In the genomic region with DNA sequence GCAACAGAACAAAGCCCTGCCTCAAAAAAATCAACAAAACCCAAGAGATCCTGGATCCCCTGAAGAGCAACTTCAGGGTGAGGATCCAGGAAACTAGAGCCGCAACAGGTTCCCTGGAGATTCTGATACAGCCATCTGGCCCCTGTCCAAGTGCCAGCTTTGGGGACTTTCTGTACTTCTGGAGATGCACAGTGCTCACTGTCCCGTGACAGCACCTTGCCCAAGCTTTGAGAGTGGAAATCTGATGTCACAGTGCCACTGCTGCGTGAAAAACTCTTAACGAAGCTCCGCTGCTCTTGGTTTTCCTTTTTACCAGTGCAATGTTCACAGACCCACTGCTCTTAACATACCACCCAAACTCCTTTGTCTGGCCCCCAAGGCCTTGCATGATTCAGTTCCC, we compare ENCODE assay signal across 13 cellular contexts. TPM values are rescaled to one million over a fixed set of nuclear protein-coding genes. Genes with fewer than 3 reads are reported as not detected.
A peak's percentile ranks its signal among the peaks of the same experiment; 100 is the strongest.
DNase-seq lines count a peak whose midpoint lies in the region; ATAC-seq and TF ChIP-seq lines count a peak whose summit lies in the region.
"Had no signal": no experiment of that assay in that cellular context is flagged by ENCODE, and none has a peak within 500 bp of the region (broad histone marks: within the 10 kb centered on the region; RNA-seq: fewer than 3 reads in every experiment).

No MANE protein-coding gene starts in this region.

- POLR2A ChIA-PET in activated B cell treated with CpG ODN at 0.5 μM for 24 hours (lab: Charles Lee): interaction anchor here (0.6 to 2.2 kb wide), 5 partner anchors 9 to 211 kb away, joined by 4 to 9 read pairs (median 4); a partner anchor contains a TSS

- peak overlapping the region; percentile 96 for H3K27ac Mint-ChIP-seq in activated naive CD4-positive, alpha-beta T cell treated with anti-CD3 and anti-CD28 coated beads, Interleukin-2, amount 50 U/mL, for 24 hours
- H3K27ac Mint-ChIP-seq in activated B cell treated with CpG ODN at 0.5 μM for 24 hours (peak overlapping the region; percentile 90), type B pancreatic cell (peak overlapping the region; percentile 70)

- peak overlapping the region; percentile 67 for H3K4me3 Mint-ChIP-seq in activated naive CD4-positive, alpha-beta T cell treated with anti-CD3 and anti-CD28 coated beads, Interleukin-2, amount 50 U/mL, for 24 hours
- H3K4me3 Mint-ChIP-seq in activated B cell treated with CpG ODN at 0.5 μM for 24 hours: peak overlapping the region; percentile 63
- H3K4me3 Mint-ChIP-seq in type B pancreatic cell: no peak overlapping the region

- intact Hi-C loops in activated B cell treated with CpG ODN at 0.5 μM for 24 hours (cut with micrococcal nuclease): no loop called here

- no peaks in the 10 kb centered on the region for H3K27me3 Mint-ChIP-seq in activated naive CD4-positive, alpha-beta T cell treated with anti-CD3 and anti-CD28 coated beads, Interleukin-2, amount 50 U/mL, for 24 hours
- H3K27me3 Mint-ChIP-seq in activated B cell treated with CpG ODN at 0.5 μM for 24 hours: no peaks in the 10 kb centered on the region
- H3K27me3 Mint-ChIP-seq in type B pancreatic cell: no peaks in the 10 kb centered on the region

- TF ChIP-seq CTCF in activated B cell treated with CpG ODN at 0.5 μM for 24 hours (IDR thresholded peaks at IDR 0.05) (no peak), type B pancreatic cell (conservative IDR thresholded peaks at IDR 0.05) (no peak)

- H3K4me1 Mint-ChIP-seq in activated naive CD4-positive, alpha-beta T cell treated with anti-CD3 and anti-CD28 coated beads, Interleukin-2, amount 50 U/mL, for 24 hours: peaks cover 26% of the 10 kb centered on the region
- H3K4me1 Mint-ChIP-seq in activated B cell treated with CpG ODN at 0.5 μM for 24 hours (peaks cover 20% of the 10 kb centered on the region), type B pancreatic cell (ENCODE audit: unreplicated experiment) (no peaks in the 10 kb centered on the region)

- ATAC-seq in activated B cell treated with CpG ODN at 0.5 μM for 24 hours (ENCODE audit: low read depth) (peak; percentile 82), GM21576 (IDR thresholded peaks at IDR 0.05; ENCODE audit: unreplicated experiment) (no peak)
- ATAC-seq: foreskin keratinocyte, HCT116 had no signal

- H3K9me3 Mint-ChIP-seq in activated naive CD4-positive, alpha-beta T cell treated with anti-CD3 and anti-CD28 coated beads, Interleukin-2, amount 50 U/mL, for 24 hours: no peaks in the 10 kb centered on the region
- H3K9me3 Mint-ChIP-seq in activated B cell treated with CpG ODN at 0.5 μM for 24 hours (no peaks in the 10 kb centered on the region), type B pancreatic cell (no peaks in the 10 kb centered on the region)

- CTCF ChIA-PET in activated B cell treated with CpG ODN at 0.5 μM for 24 hours (lab: Charles Lee): interaction anchor here (0.7 to 2.3 kb wide), 3 partner anchors 9 to 210 kb away, joined by 3 to 11 read pairs (median 5); a partner anchor contains a TSS

- H3K36me3 Mint-ChIP-seq in activated naive CD4-positive, alpha-beta T cell treated with anti-CD3 and anti-CD28 coated beads, Interleukin-2, amount 50 U/mL, for 24 hours: peaks cover 10% of the 10 kb centered on the region
- H3K36me3 Mint-ChIP-seq in activated B cell treated with CpG ODN at 0.5 μM for 24 hours (ENCODE audit: low read depth) (peaks cover 83% of the 10 kb centered on the region), type B pancreatic cell (peaks cover 20% of the 10 kb centered on the region)

- DNase-seq in activated naive CD4-positive, alpha-beta T cell treated with Interleukin-2 at 50 U/mL for 16 hours: no peak
- DNase-seq in activated B cell treated with CpG ODN at 0.5 μM for 24 hours (no peak), kidney tubule cell (ENCODE audit: low spot score) (peak; percentile 39), type B pancreatic cell (ENCODE audit: extremely low spot score, unreplicated experiment) (no peak), NCI-H2227 treated with DMSO at 0.1 percent for 48 hours (lab: John Stamatoyannopoulos, UW) (no peak)
- no peak for DNase-seq in effector CD4-positive, alpha-beta T cell
- DNase-seq: activated CD8-positive, alpha-beta memory T cell treated with anti-CD3 and anti-CD28 coated beads, Interleukin-2, amount 50 U/mL, for 4 hours; foreskin keratinocyte; mucosa of descending colon; NCI-H510A had no signal

RNA-seq across cellular contexts. Expression of a gene that starts 26.3 kb away (rescaled TPM):
- total RNA-seq in activated B cell treated with CpG ODN at 0.5 μM for 24 hours (62.7 and 63.7 TPM in 2 replicates), type B pancreatic cell (ENCODE audit: low replicate concordance) (58.5 and 59.5 TPM in 2 replicates)

RNA-seq across cellular contexts. Expression of a gene that starts 35.9 kb away (rescaled TPM):
- 1.2 and 1.3 TPM in 2 replicates for total RNA-seq in activated B cell treated with CpG ODN at 0.5 μM for 24 hours
- total RNA-seq in type B pancreatic cell (ENCODE audit: low replicate concordance): 23.3 and 39.5 TPM in 2 replicates

RNA-seq across cellular contexts. Expression of a gene that starts 38.3 kb away (rescaled TPM):
- 59.8 and 62.7 TPM in 2 replicates for total RNA-seq in activated B cell treated with CpG ODN at 0.5 μM for 24 hours
- total RNA-seq in type B pancreatic cell (ENCODE audit: low replicate concordance): 32.3 and 36.4 TPM in 2 replicates

RNA-seq across cellular contexts. Expression of a gene that starts 53.2 kb away (rescaled TPM):
- total RNA-seq in activated B cell treated with CpG ODN at 0.5 μM for 24 hours (9.9 and 11.5 TPM in 2 replicates), type B pancreatic cell (ENCODE audit: low replicate concordance) (15.7 and 32.5 TPM in 2 replicates)

Comparison
In these comparisons a context has a peak if more than half of its experiments do, and no peak if none do; other contexts are left out.
1. RNA of a gene that starts 35.9 kb away (total RNA-seq): 23.3 to 39.5 TPM in type B pancreatic cell; 1.2 to 1.3 TPM in activated B cell treated with CpG ODN at 0.5 μM for 24 hours; every median in the first group is over 10 times any median in the second.
2. Peak in every context shown above with its lines, with median percentiles within 50 percentile points of each other: H3K27ac Mint-ChIP-seq.